ENCODE assay signal across 1 cellular context in the genomic region with DNA sequence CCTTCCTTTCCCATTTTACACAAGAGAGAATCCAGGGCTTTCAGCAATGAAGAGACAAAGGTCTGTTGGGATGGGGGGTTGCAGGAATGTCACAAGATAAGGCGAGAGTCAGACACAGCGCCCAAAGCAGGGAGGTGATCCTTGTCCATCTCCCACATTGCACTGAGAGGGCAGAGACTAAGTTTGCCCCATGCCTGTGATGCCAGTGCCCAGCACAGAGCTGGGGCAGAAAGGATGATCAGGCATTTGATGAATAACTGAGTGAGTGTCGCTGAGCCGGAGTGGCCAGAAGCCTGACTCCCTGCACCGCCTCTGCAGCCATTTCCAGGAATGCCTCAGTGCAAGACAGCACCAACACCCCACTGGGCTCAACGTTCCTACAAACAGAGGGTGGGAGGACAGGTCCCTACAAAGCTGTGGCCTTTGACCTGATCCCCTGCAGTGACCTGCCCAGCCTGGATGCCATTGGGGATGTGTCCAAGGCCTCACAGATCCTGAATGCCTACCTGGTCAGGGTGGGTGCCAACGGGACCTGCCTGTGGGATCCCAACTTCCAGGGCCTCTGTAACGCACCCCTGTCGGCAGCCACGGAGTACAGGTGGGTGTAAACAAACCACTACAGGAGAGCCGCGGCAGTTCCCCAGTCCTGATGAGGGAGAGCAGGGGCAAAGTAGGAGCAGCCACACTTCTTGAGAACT.
A peak's percentile ranks its signal among the peaks of the same experiment; 100 is the strongest.
TF ChIP-seq lines count a peak whose summit lies in the region.

No MANE protein-coding gene starts in this region.

TF ChIP-seq in HepG2, 621 proteins besides CTCF, POLR2A, EP300 and RAD21 (continued from another document and continues in another):
- TF ChIP-seq, protein P1, sequence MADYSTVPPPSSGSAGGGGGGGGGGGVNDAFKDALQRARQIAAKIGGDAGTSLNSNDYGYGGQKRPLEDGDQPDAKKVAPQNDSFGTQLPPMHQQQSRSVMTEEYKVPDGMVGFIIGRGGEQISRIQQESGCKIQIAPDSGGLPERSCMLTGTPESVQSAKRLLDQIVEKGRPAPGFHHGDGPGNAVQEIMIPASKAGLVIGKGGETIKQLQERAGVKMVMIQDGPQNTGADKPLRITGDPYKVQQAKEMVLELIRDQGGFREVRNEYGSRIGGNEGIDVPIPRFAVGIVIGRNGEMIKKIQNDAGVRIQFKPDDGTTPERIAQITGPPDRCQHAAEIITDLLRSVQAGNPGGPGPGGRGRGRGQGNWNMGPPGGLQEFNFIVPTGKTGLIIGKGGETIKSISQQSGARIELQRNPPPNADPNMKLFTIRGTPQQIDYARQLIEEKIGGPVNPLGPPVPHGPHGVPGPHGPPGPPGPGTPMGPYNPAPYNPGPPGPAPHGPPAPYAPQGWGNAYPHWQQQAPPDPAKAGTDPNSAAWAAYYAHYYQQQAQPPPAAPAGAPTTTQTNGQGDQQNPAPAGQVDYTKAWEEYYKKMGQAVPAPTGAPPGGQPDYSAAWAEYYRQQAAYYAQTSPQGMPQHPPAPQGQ (CRISPR knock-in tag; IDR thresholded peaks at IDR 0.05; ENCODE audit: borderline replicate concordance), result no peak
- no peak for TF ChIP-seq ISX (CRISPR knock-in tag; conservative IDR thresholded peaks at IDR 0.05)
- TF ChIP-seq ZNF407 (CRISPR knock-in tag; IDR thresholded peaks at IDR 0.05; ENCODE audit: not compliant biosample characterization), result no peak
- TF ChIP-seq ZNF350 (CRISPR knock-in tag; IDR thresholded peaks at IDR 0.05; ENCODE audit: borderline replicate concordance, low read depth), result no peak
- no peak for TF ChIP-seq ZNF562 (CRISPR knock-in tag; IDR thresholded peaks at IDR 0.05; ENCODE audit: borderline replicate concordance)
- no peak for TF ChIP-seq ZNF782 (CRISPR knock-in tag; IDR thresholded peaks at IDR 0.05; ENCODE audit: borderline replicate concordance)
- TF ChIP-seq ZNF790 (CRISPR knock-in tag; IDR thresholded peaks at IDR 0.05; ENCODE audit: borderline replicate concordance), result no peak
- TF ChIP-seq, protein P2, sequence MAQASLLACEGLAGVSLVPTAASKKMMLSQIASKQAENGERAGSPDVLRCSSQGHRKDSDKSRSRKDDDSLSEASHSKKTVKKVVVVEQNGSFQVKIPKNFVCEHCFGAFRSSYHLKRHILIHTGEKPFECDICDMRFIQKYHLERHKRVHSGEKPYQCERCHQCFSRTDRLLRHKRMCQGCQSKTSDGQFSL (CRISPR knock-in tag; IDR thresholded peaks at IDR 0.05), result peak; percentile 87
- no peak for TF ChIP-seq ZNF549 (CRISPR knock-in tag; IDR thresholded peaks at IDR 0.05)
- 0 out of 2 replicates have a peak, but pooled peaks have one; percentile 13 for TF ChIP-seq IRF2 (CRISPR knock-in tag; IDR thresholded peaks at IDR 0.05)
- TF ChIP-seq, protein P3, sequence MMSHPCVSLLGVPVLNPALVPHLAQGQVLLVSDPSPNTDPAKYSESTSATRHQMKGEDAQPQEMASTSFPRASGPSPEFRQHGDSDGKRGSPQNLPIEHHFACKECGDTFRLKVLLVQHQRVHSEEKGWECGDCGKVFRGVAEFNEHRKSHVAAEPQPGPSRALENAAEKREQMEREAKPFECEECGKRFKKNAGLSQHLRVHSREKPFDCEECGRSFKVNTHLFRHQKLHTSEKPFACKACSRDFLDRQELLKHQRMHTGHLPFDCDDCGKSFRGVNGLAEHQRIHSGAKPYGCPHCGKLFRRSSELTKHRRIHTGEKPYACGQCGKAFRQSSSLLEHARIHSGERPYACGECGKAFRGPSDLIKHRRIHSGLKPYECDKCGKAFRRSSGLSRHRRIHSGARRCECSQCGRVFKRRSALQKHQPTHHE (CRISPR knock-in tag; IDR thresholded peaks at IDR 0.05; ENCODE audit: borderline replicate concordance), result no peak
- no peak for TF ChIP-seq ZFP41 (CRISPR knock-in tag; IDR thresholded peaks at IDR 0.05; ENCODE audit: borderline replicate concordance)
- TF ChIP-seq NFE2L2 (IDR thresholded peaks at IDR 0.05; ENCODE audit: low read length), result no peak
- no peak for TF ChIP-seq ZFP36 (IDR thresholded peaks at IDR 0.05; ENCODE audit: borderline replicate concordance, low read depth, low read length, partially characterized antibody)
- TF ChIP-seq ELF3 (CRISPR knock-in tag; IDR thresholded peaks at IDR 0.05), result no peak
- no peak for TF ChIP-seq ZNF660 (CRISPR knock-in tag; IDR thresholded peaks at IDR 0.05; ENCODE audit: borderline replicate concordance, low read depth)
- no peak for TF ChIP-seq IKZF4 (CRISPR knock-in tag; IDR thresholded peaks at IDR 0.05; ENCODE audit: borderline replicate concordance, low read depth, not compliant biosample characterization)
- TF ChIP-seq ZNF703 (CRISPR knock-in tag; IDR thresholded peaks at IDR 0.05; ENCODE audit: borderline replicate concordance), result no peak
- TF ChIP-seq, protein P4, sequence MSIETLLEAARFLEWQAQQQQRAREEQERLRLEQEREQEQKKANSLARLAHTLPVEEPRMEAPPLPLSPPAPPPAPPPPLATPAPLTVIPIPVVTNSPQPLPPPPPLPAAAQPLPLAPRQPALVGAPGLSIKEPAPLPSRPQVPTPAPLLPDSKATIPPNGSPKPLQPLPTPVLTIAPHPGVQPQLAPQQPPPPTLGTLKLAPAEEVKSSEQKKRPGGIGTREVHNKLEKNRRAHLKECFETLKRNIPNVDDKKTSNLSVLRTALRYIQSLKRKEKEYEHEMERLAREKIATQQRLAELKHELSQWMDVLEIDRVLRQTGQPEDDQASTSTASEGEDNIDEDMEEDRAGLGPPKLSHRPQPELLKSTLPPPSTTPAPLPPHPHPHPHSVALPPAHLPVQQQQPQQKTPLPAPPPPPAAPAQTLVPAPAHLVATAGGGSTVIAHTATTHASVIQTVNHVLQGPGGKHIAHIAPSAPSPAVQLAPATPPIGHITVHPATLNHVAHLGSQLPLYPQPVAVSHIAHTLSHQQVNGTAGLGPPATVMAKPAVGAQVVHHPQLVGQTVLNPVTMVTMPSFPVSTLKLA (IDR thresholded peaks at IDR 0.05), result no peak
- no peak for TF ChIP-seq U2AF2 (IDR thresholded peaks at IDR 0.05; ENCODE audit: low read depth, low read length)
- TF ChIP-seq PHF5A (CRISPR knock-in tag; IDR thresholded peaks at IDR 0.05; ENCODE audit: low read depth, unreplicated experiment), result no peak
- TF ChIP-seq, protein P5, sequence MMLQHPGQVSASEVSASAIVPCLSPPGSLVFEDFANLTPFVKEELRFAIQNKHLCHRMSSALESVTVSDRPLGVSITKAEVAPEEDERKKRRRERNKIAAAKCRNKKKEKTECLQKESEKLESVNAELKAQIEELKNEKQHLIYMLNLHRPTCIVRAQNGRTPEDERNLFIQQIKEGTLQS (CRISPR knock-in tag; IDR thresholded peaks at IDR 0.05), result no peak
- no peak for TF ChIP-seq SUZ12 (IDR thresholded peaks at IDR 0.05; ENCODE audit: low read depth, low read length)
- TF ChIP-seq CBX5 (CRISPR knock-in tag; IDR thresholded peaks at IDR 0.05; ENCODE audit: borderline replicate concordance), result no peak
- TF ChIP-seq, protein P6, sequence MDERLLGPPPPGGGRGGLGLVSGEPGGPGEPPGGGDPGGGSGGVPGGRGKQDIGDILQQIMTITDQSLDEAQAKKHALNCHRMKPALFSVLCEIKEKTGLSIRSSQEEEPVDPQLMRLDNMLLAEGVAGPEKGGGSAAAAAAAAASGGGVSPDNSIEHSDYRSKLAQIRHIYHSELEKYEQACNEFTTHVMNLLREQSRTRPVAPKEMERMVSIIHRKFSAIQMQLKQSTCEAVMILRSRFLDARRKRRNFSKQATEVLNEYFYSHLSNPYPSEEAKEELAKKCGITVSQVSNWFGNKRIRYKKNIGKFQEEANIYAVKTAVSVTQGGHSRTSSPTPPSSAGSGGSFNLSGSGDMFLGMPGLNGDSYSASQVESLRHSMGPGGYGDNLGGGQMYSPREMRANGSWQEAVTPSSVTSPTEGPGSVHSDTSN (CRISPR knock-in tag; IDR thresholded peaks at IDR 0.05), result no peak
- TF ChIP-seq RFX3 (CRISPR knock-in tag; IDR thresholded peaks at IDR 0.05), result no peak
- TF ChIP-seq, protein P7, sequence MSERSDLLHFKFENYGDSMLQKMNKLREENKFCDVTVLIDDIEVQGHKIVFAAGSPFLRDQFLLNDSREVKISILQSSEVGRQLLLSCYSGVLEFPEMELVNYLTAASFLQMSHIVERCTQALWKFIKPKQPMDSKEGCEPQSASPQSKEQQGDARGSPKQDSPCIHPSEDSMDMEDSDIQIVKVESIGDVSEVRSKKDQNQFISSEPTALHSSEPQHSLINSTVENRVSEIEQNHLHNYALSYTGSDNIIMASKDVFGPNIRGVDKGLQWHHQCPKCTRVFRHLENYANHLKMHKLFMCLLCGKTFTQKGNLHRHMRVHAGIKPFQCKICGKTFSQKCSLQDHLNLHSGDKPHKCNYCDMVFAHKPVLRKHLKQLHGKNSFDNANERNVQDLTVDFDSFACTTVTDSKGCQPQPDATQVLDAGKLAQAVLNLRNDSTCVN (CRISPR knock-in tag; IDR thresholded peaks at IDR 0.05; ENCODE audit: borderline replicate concordance), result 0 out of 2 replicates have a peak, but pooled peaks have one; percentile 35
- no peak for TF ChIP-seq KAT2B (IDR thresholded peaks at IDR 0.05; ENCODE audit: borderline replicate concordance, low read depth, low read length)
- TF ChIP-seq TEF (CRISPR knock-in tag; IDR thresholded peaks at IDR 0.05), result no peak
- no peak for TF ChIP-seq ZNF354B (CRISPR knock-in tag; IDR thresholded peaks at IDR 0.05)
- no peak for TF ChIP-seq RFX1 (IDR thresholded peaks at IDR 0.05)
- no peak for TF ChIP-seq CCAR2 (optimal IDR thresholded peaks at IDR 0.05; ENCODE audit: low read depth, low read length)
- TF ChIP-seq, protein P8, sequence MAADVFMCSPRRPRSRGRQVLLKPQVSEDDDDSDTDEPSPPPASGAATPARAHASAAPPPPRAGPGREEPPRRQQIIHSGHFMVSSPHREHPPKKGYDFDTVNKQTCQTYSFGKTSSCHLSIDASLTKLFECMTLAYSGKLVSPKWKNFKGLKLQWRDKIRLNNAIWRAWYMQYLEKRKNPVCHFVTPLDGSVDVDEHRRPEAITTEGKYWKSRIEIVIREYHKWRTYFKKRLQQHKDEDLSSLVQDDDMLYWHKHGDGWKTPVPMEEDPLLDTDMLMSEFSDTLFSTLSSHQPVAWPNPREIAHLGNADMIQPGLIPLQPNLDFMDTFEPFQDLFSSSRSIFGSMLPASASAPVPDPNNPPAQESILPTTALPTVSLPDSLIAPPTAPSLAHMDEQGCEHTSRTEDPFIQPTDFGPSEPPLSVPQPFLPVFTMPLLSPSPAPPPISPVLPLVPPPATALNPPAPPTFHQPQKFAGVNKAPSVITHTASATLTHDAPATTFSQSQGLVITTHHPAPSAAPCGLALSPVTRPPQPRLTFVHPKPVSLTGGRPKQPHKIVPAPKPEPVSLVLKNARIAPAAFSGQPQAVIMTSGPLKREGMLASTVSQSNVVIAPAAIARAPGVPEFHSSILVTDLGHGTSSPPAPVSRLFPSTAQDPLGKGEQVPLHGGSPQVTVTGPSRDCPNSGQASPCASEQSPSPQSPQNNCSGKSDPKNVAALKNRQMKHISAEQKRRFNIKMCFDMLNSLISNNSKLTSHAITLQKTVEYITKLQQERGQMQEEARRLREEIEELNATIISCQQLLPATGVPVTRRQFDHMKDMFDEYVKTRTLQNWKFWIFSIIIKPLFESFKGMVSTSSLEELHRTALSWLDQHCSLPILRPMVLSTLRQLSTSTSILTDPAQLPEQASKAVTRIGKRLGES (CRISPR knock-in tag; IDR thresholded peaks at IDR 0.05; ENCODE audit: borderline replicate concordance), result no peak
- no peak for TF ChIP-seq ZNF501 (CRISPR knock-in tag; IDR thresholded peaks at IDR 0.05)
